ENCODE assay signal across 12 cellular contexts in the genomic region with DNA sequence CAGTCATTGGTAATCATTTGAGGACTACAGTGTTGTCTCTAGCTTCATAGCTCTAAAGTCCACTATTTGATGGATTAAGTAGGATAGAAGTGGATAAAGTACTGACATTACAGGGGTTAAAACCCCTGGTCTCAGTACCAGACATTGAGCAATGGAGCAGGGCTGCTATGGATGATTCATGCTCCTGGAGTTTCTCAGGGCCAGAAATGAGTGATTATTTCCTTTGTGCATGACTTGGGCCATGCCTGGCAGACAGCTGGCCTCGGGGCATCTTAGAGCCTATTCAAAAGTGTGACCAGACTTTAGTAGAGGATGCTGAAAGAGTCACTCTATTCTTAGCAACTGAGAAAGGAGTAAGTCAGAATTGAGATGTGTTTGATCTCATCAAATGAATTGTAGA.
DNase-seq lines count a peak whose midpoint lies in the region; ATAC-seq and TF ChIP-seq lines count a peak whose summit lies in the region.
"Had no signal": no experiment of that assay in that cellular context is flagged by ENCODE, and none has a peak within 500 bp of the region (broad histone marks: within the 10 kb centered on the region; RNA-seq: fewer than 3 reads in every experiment).

No MANE protein-coding gene starts in this region.

- H3K4me3 Mint-ChIP-seq in HFFc6 = peak overlapping the region; percentile 49
- H3K4me3 Mint-ChIP-seq: CD4-positive, alpha-beta memory T cell had no signal

- peaks cover 3% of the 10 kb centered on the region; the same call in 1 of the 2 replicates for H3K27me3 Mint-ChIP-seq in HFFc6 (ENCODE audit: insufficient read depth)
- H3K27me3 Mint-ChIP-seq: CD4-positive, alpha-beta memory T cell had no signal

- CTCF ChIA-PET in AG04449 (lab: Yijun Ruan, JAX) = interaction anchor here (1.5 kb wide), 1 partner anchor 91 kb away, joined by 4 read pairs; no protein-coding TSS in a partner anchor

- ATAC-seq in GM18511 (IDR thresholded peaks at IDR 0.05; ENCODE audit: unreplicated experiment) = no peak
- no peak for ATAC-seq in HG03469 (IDR thresholded peaks at IDR 0.05; ENCODE audit: unreplicated experiment)

- peak overlapping the region; percentile 88 for H3K27ac Mint-ChIP-seq in HFFc6
- H3K27ac Mint-ChIP-seq: CD4-positive, alpha-beta memory T cell had no signal

- H3K36me3 Mint-ChIP-seq in HFFc6 (ENCODE audit: low read depth) = peaks cover 31% of the 10 kb centered on the region
- H3K36me3 Mint-ChIP-seq: CD4-positive, alpha-beta memory T cell had no signal

- peaks cover 65% of the 10 kb centered on the region for H3K4me1 Mint-ChIP-seq in HFFc6 (ENCODE audit: low read depth)
- H3K4me1 Mint-ChIP-seq: CD4-positive, alpha-beta memory T cell had no signal

- H3K9me3 Mint-ChIP-seq in HFFc6 = peaks cover 9% of the 10 kb centered on the region

- no peak for TF ChIP-seq CTCF in AG04449 (IDR thresholded peaks at IDR 0.05; ENCODE audit: insufficient read depth, low read length, missing control alignments)
- no peak for TF ChIP-seq CTCF in HFFc6 (IDR thresholded peaks at IDR 0.05)

- POLR2A ChIA-PET in AG04449 (lab: Yijun Ruan, JAX) = interaction anchor here (0.6 to 1.2 kb wide), 3 partner anchors 25 to 351 kb away, joined by 3 to 5 read pairs (median 3); a partner anchor contains a TSS

- no peak overlapping the region for H3K4me3 ChIP-seq in AG04449 (ENCODE audit: low read depth, low read length)
- H3K4me3 ChIP-seq: colonic mucosa had no signal

- DNase-seq in AG04449 (ENCODE audit: low read depth, low spot score) (peak; percentile 73), HFFc6 (peak; percentile 96), amniotic stem cell (lab: John Stamatoyannopoulos, UW) (peak; percentile 95), hepatic stellate cell (ENCODE audit: low spot score) (peak; percentile 47), NCI-H2081 (lab: John Stamatoyannopoulos, UW) (no peak), NCI-H2227 (lab: John Stamatoyannopoulos, UW; ENCODE audit: unreplicated experiment) (no peak)
- DNase-seq: CD4-positive, alpha-beta memory T cell; colonic mucosa; NCI-H1436; OCI-M1 had no signal

Comparison
In these comparisons a context has a peak if more than half of its experiments do, and no peak if none do; other contexts are left out.
1. DNase-seq: peak in AG04449 (single experiment), HFFc6 (single experiment), amniotic stem cell (single experiment) and hepatic stellate cell (single experiment); none in NCI-H2081 (0 of 2) and NCI-H2227 (single experiment).